ENCODE assay signal across 13 cellular contexts in genomic region chr17:57586099-57586702, GRCh38.
DNase-seq lines count a peak whose midpoint lies in the region; ATAC-seq and TF ChIP-seq lines count a peak whose summit lies in the region.
"Had no signal": no experiment of that assay in that cellular context is flagged by ENCODE, and none has a peak within 500 bp of the region (broad histone marks: within the 10 kb centered on the region; RNA-seq: fewer than 3 reads in every experiment).

No MANE protein-coding gene starts in this region.

- H3K27ac Mint-ChIP-seq in T-helper 2 cell treated with Interferon-gamma antibody and Interleukin-4, amounts not matched to agents 5 μg/mL and 100 μg/mL, for 36 hours, result peak overlapping the region; percentile 21
- H3K27ac Mint-ChIP-seq in WTC11 (peak overlapping the region; percentile 12; the same call in 1 of the 2 replicates), CD14-positive monocyte (no peak overlapping the region), immature natural killer cell (no peak overlapping the region)
- H3K27ac Mint-ChIP-seq: activated B cell treated with CpG ODN at 0.5 μM for 24 hours had no signal

- no peak for TF ChIP-seq CTCF in WTC11 (IDR thresholded peaks at IDR 0.05)
- TF ChIP-seq CTCF in CD14-positive monocyte (IDR thresholded peaks at IDR 0.05), result no peak

- no peak for DNase-seq in T-helper 2 cell treated with Interferon-gamma antibody and Interleukin-4, amounts not matched to agents 5 μg/mL and 100 μg/mL, for 36 hours (ENCODE audit: low spot score)
- no peak for DNase-seq in T-helper 2 cell
- DNase-seq in NCI-H1105 treated with DMSO at 0.1 percent for 48 hours (lab: John Stamatoyannopoulos, UW), result peak; percentile 91
- DNase-seq in WTC11 (ENCODE audit: low spot score), result no peak
- peak; percentile 50 for DNase-seq in retina
- no peak for DNase-seq in CD14-positive monocyte (ENCODE audit: low spot score)
- no peak for DNase-seq in NK-92 (lab: John Stamatoyannopoulos, UW; ENCODE audit: unreplicated experiment)
- no peak for DNase-seq in immature natural killer cell
- DNase-seq: activated B cell treated with CpG ODN at 0.5 μM for 24 hours; mucosa of descending colon; sigmoid colon; stimulated activated CD4-positive, alpha-beta T cell treated with anti-CD3 and anti-CD28 coated beads, Interleukin-1b, Interleukin-23, amount 100 ng/mL, for 48 hours; T-cell had no signal

- H3K4me3 Mint-ChIP-seq in T-helper 2 cell treated with Interferon-gamma antibody and Interleukin-4, amounts not matched to agents 5 μg/mL and 100 μg/mL, for 36 hours, result no peak overlapping the region
- H3K4me3 Mint-ChIP-seq in WTC11 (no peak overlapping the region), CD14-positive monocyte (no peak overlapping the region), immature natural killer cell (no peak overlapping the region)
- H3K4me3 Mint-ChIP-seq: activated B cell treated with CpG ODN at 0.5 μM for 24 hours, T-cell had no signal

- intact Hi-C loops in CD14-positive monocyte (cut with micrococcal nuclease), result no loop called here

- H3K36me3 Mint-ChIP-seq in T-helper 2 cell treated with Interferon-gamma antibody and Interleukin-4, amounts not matched to agents 5 μg/mL and 100 μg/mL, for 36 hours (ENCODE audit: low read depth), result no peaks in the 10 kb centered on the region
- H3K36me3 Mint-ChIP-seq in WTC11 (no peaks in the 10 kb centered on the region), CD14-positive monocyte (peaks cover 0 to 4% of the 10 kb centered on the region in 2 donors), immature natural killer cell (no peaks in the 10 kb centered on the region)

- CTCF ChIA-PET in WTC11 (lab: Charles Lee), result interaction anchor here (0.9 to 2.6 kb wide), 4 partner anchors 12 to 86 kb away, joined by 3 to 11 read pairs (median 8); no protein-coding TSS in a partner anchor

- H3K27me3 Mint-ChIP-seq in T-helper 2 cell treated with Interferon-gamma antibody and Interleukin-4, amounts not matched to agents 5 μg/mL and 100 μg/mL, for 36 hours (ENCODE audit: low read depth), result no peaks in the 10 kb centered on the region
- H3K27me3 Mint-ChIP-seq in WTC11 (ENCODE audit: low read depth), result no peaks in the 10 kb centered on the region
- H3K27me3 Mint-ChIP-seq in CD14-positive monocyte (ENCODE audit: low read depth in 3 of 3), result peaks cover 0 to 4% (median 2%) of the 10 kb centered on the region in 3 donors
- H3K27me3 Mint-ChIP-seq in immature natural killer cell (ENCODE audit: low read depth in 3 of 3), result peaks cover 0 to 6% (median 5%) of the 10 kb centered on the region in 3 donors
- H3K27me3 Mint-ChIP-seq: activated B cell treated with CpG ODN at 0.5 μM for 24 hours, T-cell had no signal

- H3K4me1 Mint-ChIP-seq in T-helper 2 cell treated with Interferon-gamma antibody and Interleukin-4, amounts not matched to agents 5 μg/mL and 100 μg/mL, for 36 hours (ENCODE audit: low read depth), result no peaks in the 10 kb centered on the region
- H3K4me1 Mint-ChIP-seq in WTC11, result peaks cover 23% of the 10 kb centered on the region
- H3K4me1 Mint-ChIP-seq in CD14-positive monocyte, result peaks cover 3% of the 10 kb centered on the region
- H3K4me1 Mint-ChIP-seq in immature natural killer cell, result no peaks in the 10 kb centered on the region
- H3K4me1 Mint-ChIP-seq: activated B cell treated with CpG ODN at 0.5 μM for 24 hours had no signal

- no peaks in the 10 kb centered on the region for H3K9me3 Mint-ChIP-seq in T-helper 2 cell treated with Interferon-gamma antibody and Interleukin-4, amounts not matched to agents 5 μg/mL and 100 μg/mL, for 36 hours
- H3K9me3 Mint-ChIP-seq in WTC11 (no peaks in the 10 kb centered on the region), CD14-positive monocyte (no peaks in the 10 kb centered on the region), immature natural killer cell (no peaks in the 10 kb centered on the region)
- H3K9me3 Mint-ChIP-seq: activated B cell treated with CpG ODN at 0.5 μM for 24 hours, T-cell had no signal

- no peak for ATAC-seq in WTC11
- ATAC-seq: mucosa of descending colon, T-cell had no signal

- POLR2A ChIA-PET in WTC11 (lab: Charles Lee), result interaction anchor here (0.5 kb wide), 1 partner anchor 169 kb away, joined by 5 read pairs; no protein-coding TSS in a partner anchor

TF ChIP-seq in WTC11, 78 proteins besides CTCF, POLR2A, EP300 and RAD21:
- TF ChIP-seq ETV6 (CRISPR knock-in tag; IDR thresholded peaks at IDR 0.05) (no peak), PRDM15 (CRISPR knock-in tag; IDR thresholded peaks at IDR 0.05) (no peak), EMX1 (CRISPR knock-in tag; IDR thresholded peaks at IDR 0.05) (no peak), TEAD4 (CRISPR knock-in tag; IDR thresholded peaks at IDR 0.05) (no peak), JAZF1 (CRISPR knock-in tag; IDR thresholded peaks at IDR 0.05) (no peak), IRF1 (CRISPR knock-in tag; IDR thresholded peaks at IDR 0.05) (no peak)

Comparison
In these comparisons a context has a peak if more than half of its experiments do, and no peak if none do; other contexts are left out.
1. DNase-seq: peak in NCI-H1105 treated with DMSO at 0.1 percent for 48 hours (single experiment) and retina (single experiment); none in T-helper 2 cell treated with Interferon-gamma antibody and Interleukin-4, amounts not matched to agents 5 μg/mL and 100 μg/mL, for 36 hours (single experiment), T-helper 2 cell (0 of 5), WTC11 (single experiment), CD14-positive monocyte (single experiment), NK-92 (single experiment) and immature natural killer cell (0 of 3).
2. H3K27ac Mint-ChIP-seq: peak in T-helper 2 cell treated with Interferon-gamma antibody and Interleukin-4, amounts not matched to agents 5 μg/mL and 100 μg/mL, for 36 hours (single experiment) and WTC11 (single experiment); none in CD14-positive monocyte (0 of 7) and immature natural killer cell (0 of 6).